10 cellular contexts compared by ENCODE assay signal in genomic region chr9:16337322-16338029, GRCh38.
A peak's percentile ranks its signal among the peaks of the same experiment; 100 is the strongest.
DNase-seq lines count a peak whose midpoint lies in the region; ATAC-seq, FAIRE-seq and TF ChIP-seq lines count a peak whose summit lies in the region.
"Had no signal": no experiment of that assay in that cellular context is flagged by ENCODE, and none has a peak within 500 bp of the region (broad histone marks: within the 10 kb centered on the region; RNA-seq: fewer than 3 reads in every experiment).

No MANE protein-coding gene starts in this region.

- dilution Hi-C loops in endothelial cell of umbilical vein (cut with MboI; ENCODE audit: extremely low pct_ligation_motif_present, low sequenced_read_pairs) = no loop called here

- H3K4me1 ChIP-seq in endothelial cell of umbilical vein (ENCODE audit: control insufficient read depth, extremely low read depth, insufficient read depth, low read length) (peaks cover 25% of the 10 kb centered on the region), tibial artery (peaks cover 0 to 20% (median 0%) of the 10 kb centered on the region in 4 donors)

- TF ChIP-seq POLR2A in endothelial cell of umbilical vein (IDR thresholded peaks at IDR 0.05; ENCODE audit: low read depth, low read length) = no peak

- CTCF ChIA-PET in endothelial cell of umbilical vein (lab: Charles Lee) = interaction anchor here (1.0 kb wide), 1 partner anchor 26 kb away, joined by 3 read pairs; no protein-coding TSS in a partner anchor

- H3K27ac ChIP-seq in endothelial cell of umbilical vein (ENCODE audit: insufficient read depth, low read depth, low read length) = peak overlapping the region; percentile 81
- no peak overlapping the region for H3K27ac ChIP-seq in tibial artery

- no peaks in the 10 kb centered on the region for H3K27me3 ChIP-seq in endothelial cell of umbilical vein (ENCODE audit: control insufficient read depth in 2 of 2, insufficient read depth in 2 of 2, low read length in 2 of 2)
- H3K27me3 ChIP-seq in tibial artery = no peaks in the 10 kb centered on the region

- H3K9me3 ChIP-seq in endothelial cell of umbilical vein (replicated peaks; ENCODE audit: control insufficient read depth, insufficient read depth, low read length) = no peaks in the 10 kb centered on the region
- no peaks in the 10 kb centered on the region for H3K9me3 ChIP-seq in tibial artery

- DNase-seq in COLO829 (ENCODE audit: low spot score) = peak; percentile 51
- DNase-seq in NCI-H460 (ENCODE audit: extremely low read depth, low read depth) = peak; percentile 6
- peak; percentile 89 for DNase-seq in endothelial cell of umbilical vein (ENCODE audit: low read depth, low spot score)
- DNase-seq in omental fat pad (ENCODE audit: low spot score) = no peak
- DNase-seq in NCI-H2081 treated with DMSO at 0.1 percent for 48 hours (lab: John Stamatoyannopoulos, UW) = no peak
- no peak for DNase-seq in mesenteric fat pad (ENCODE audit: low spot score)
- no peak for DNase-seq in NCI-H1048 (lab: John Stamatoyannopoulos, UW)
- DNase-seq in tibial artery = no peak
- DNase-seq: COR-L47, NCI-H1092 had no signal

- FAIRE-seq in endothelial cell of umbilical vein (lab: Jason Lieb, UNC) = peak; percentile 97

- H3K79me2 ChIP-seq in endothelial cell of umbilical vein (ENCODE audit: control insufficient read depth, insufficient read depth, low read length) = no peaks in the 10 kb centered on the region

- H3K36me3 ChIP-seq in endothelial cell of umbilical vein (ENCODE audit: control insufficient read depth in 2 of 2, extremely low read depth in 1 of 2, insufficient read depth in 2 of 2, low read length in 2 of 2) (no peaks in the 10 kb centered on the region), tibial artery (no peaks in the 10 kb centered on the region)

- H2AFZ ChIP-seq in endothelial cell of umbilical vein (ENCODE audit: low read depth, low read length) = peak overlapping the region; percentile 60

- TF ChIP-seq CTCF in endothelial cell of umbilical vein (IDR thresholded peaks at IDR 0.05; ENCODE audit: extremely low read depth in 1 of 2, insufficient read depth in 1 of 2, low read depth in 1 of 2, low read length in 2 of 2) (no peak), omental fat pad (IDR thresholded peaks at IDR 0.05) (no peak), tibial artery (IDR thresholded peaks at IDR 0.05) (no peak)

- H3K9ac ChIP-seq in endothelial cell of umbilical vein (replicated peaks; ENCODE audit: extremely low read depth, insufficient read depth, low read length) = peak overlapping the region; percentile 31

- no peaks in the 10 kb centered on the region for H3K9me1 ChIP-seq in endothelial cell of umbilical vein (replicated peaks; ENCODE audit: control insufficient read depth, extremely low read depth, insufficient read depth, low read length)

- BruUV-seq in endothelial cell of umbilical vein (replicated peaks; lab: Mats Ljungman, UMichigan) = TSS peak; percentile 78

- POLR2A ChIA-PET in endothelial cell of umbilical vein (lab: Charles Lee) = no interaction called here

- intact Hi-C loops in endothelial cell of umbilical vein (cut with micrococcal nuclease) = loop anchor here (1.0 to 5.0 kb wide), 5 partner anchors 27 to 390 kb away; no protein-coding TSS in a partner anchor
- intact Hi-C loops in tibial artery (cut with DNase I; ENCODE audit: low total_unique reads) = no loop called here

- H3K4me3 ChIP-seq in endothelial cell of umbilical vein (replicated peaks in 1 of 3; ENCODE audit: insufficient read depth in 1 of 3, low read depth in 1 of 3, low read length in 3 of 3) (no peak overlapping the region), tibial artery (no peak overlapping the region)

- H3K4me2 ChIP-seq in endothelial cell of umbilical vein (ENCODE audit: insufficient read depth, low read length) = peak overlapping the region; percentile 53

- no peaks in the 10 kb centered on the region for H4K20me1 ChIP-seq in endothelial cell of umbilical vein (replicated peaks; ENCODE audit: control insufficient read depth, extremely low read depth, insufficient read depth, low read length)

- peak; percentile 29 for ATAC-seq in omental fat pad (ENCODE audit: low FRiP score)

TF ChIP-seq in endothelial cell of umbilical vein, 7 proteins besides CTCF, POLR2A, EP300 and RAD21:
- TF ChIP-seq MAX (IDR thresholded peaks at IDR 0.05; ENCODE audit: insufficient read depth, insufficient read length) = no peak
- no peak for TF ChIP-seq GATA2 (IDR thresholded peaks at IDR 0.05; ENCODE audit: insufficient read depth, insufficient read length, low read depth, low read length)
- TF ChIP-seq MYC (IDR thresholded peaks at IDR 0.05; ENCODE audit: low read depth, low read length) = no peak
- TF ChIP-seq FOS (IDR thresholded peaks at IDR 0.05; ENCODE audit: borderline replicate concordance, insufficient read depth, low read length) = peak; percentile 99
- TF ChIP-seq POLR2AphosphoS5 (IDR thresholded peaks at IDR 0.05; ENCODE audit: insufficient read depth, low read depth, low read length) = peak; percentile 85
- TF ChIP-seq JUN (IDR thresholded peaks at IDR 0.05; ENCODE audit: borderline replicate concordance, insufficient read depth, insufficient read length, low read depth) = peak; percentile 91

Comparison
In these comparisons a context has a peak if more than half of its experiments do, and no peak if none do; other contexts are left out.
1. DNase-seq: peak in COLO829 (single experiment), NCI-H460 (single experiment) and endothelial cell of umbilical vein (single experiment); none in omental fat pad (single experiment), NCI-H2081 treated with DMSO at 0.1 percent for 48 hours (single experiment), mesenteric fat pad (single experiment), NCI-H1048 (single experiment) and tibial artery (0 of 2).